1 cellular context compared by ENCODE assay signal in the genomic region with DNA sequence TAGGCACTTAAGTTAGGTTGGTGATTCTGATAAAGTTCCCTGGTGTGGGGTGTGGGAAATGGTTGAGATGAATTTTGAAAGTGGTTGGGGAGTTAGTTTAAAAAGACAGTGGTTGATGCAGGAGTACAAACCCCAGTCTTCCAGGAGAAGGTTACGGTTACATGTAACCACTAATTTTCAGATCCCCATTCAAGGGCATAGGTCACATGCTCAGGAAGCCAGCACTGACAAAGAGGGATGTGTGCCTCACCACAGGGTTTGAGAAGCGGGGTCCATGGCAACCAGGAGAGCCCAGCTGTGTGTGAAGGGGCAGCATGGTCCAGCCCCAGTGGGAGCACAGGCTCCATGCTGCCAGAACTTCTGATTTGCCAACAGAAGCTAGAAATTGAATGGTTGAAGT.
TF ChIP-seq lines count a peak whose summit lies in the region.

No MANE protein-coding gene starts in this region.

TF ChIP-seq in H1, 55 proteins besides CTCF, POLR2A, EP300 and RAD21 (continued from another document):
- no peak for TF ChIP-seq MAFK (IDR thresholded peaks at IDR 0.05; ENCODE audit: low read depth, low read length)
- no peak for TF ChIP-seq JUND (IDR thresholded peaks at IDR 0.05; ENCODE audit: low read length)
